1 cellular context compared by ENCODE assay signal in the genomic region with DNA sequence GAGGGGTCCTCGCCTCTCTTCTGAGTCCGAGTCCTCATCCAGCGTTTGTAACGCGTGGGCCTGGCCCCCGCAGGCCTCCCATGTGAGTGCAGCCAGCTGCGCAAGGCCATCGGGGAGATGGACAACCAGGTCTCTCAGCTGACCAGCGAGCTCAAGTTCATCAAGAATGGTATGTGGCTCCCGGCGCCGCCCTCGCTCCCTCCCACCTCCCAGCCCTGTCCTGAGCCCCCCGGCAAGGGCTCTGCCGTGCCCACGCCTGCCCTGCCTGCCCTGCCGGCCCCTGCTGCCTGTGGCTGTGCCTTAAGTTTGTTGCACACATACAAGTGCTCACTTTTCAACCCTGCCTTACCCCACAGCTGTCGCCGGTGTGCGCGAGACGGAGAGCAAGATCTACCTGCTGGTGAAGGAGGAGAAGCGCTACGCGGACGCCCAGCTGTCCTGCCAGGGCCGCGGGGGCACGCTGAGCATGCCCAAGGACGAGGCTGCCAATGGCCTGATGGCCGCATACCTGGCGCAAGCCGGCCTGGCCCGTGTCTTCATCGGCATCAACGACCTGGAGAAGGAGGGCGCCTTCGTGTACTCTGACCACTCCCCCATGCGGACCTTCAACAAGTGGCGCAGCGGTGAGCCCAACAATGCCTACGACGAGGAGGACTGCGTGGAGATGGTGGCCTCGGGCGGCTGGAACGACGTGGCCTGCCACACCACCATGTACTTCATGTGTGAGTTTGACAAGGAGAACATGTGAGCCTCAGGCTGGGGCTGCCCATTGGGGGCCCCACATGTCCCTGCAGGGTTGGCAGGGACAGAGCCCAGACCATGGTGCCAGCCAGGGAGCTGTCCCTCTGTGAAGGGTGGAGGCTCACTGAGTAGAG.
TF ChIP-seq lines count a peak whose summit lies in the region.

No MANE protein-coding gene starts in this region.

TF ChIP-seq in H1, 55 proteins besides CTCF, POLR2A, EP300 and RAD21:
- TF ChIP-seq ASH2L (IDR thresholded peaks at IDR 0.05; ENCODE audit: low read length) (no peak), RNF2 (IDR thresholded peaks at IDR 0.05; ENCODE audit: borderline replicate concordance, low read depth, low read length, missing control alignments, poor library complexity, severe bottlenecking) (no peak), POU5F1 (IDR thresholded peaks at IDR 0.05; ENCODE audit: low read depth, low read length) (no peak), TCF12 (IDR thresholded peaks at IDR 0.05; ENCODE audit: low read depth, low read length) (no peak)
- TF ChIP-seq, protein P1, sequence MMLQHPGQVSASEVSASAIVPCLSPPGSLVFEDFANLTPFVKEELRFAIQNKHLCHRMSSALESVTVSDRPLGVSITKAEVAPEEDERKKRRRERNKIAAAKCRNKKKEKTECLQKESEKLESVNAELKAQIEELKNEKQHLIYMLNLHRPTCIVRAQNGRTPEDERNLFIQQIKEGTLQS (IDR thresholded peaks at IDR 0.05; ENCODE audit: insufficient read depth, low read depth, low read length), result no peak
- TF ChIP-seq, protein P2, sequence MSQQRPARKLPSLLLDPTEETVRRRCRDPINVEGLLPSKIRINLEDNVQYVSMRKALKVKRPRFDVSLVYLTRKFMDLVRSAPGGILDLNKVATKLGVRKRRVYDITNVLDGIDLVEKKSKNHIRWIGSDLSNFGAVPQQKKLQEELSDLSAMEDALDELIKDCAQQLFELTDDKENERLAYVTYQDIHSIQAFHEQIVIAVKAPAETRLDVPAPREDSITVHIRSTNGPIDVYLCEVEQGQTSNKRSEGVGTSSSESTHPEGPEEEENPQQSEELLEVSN (IDR thresholded peaks at IDR 0.05), result no peak
TF ChIP-seq in H1: peak in this region for 0.
